In genomic region chr9:79583957-79584654, GRCh38 we compare ENCODE assay signal across 8 cellular contexts. TPM values are rescaled to one million over a fixed set of nuclear protein-coding genes. Genes with fewer than 3 reads are reported as not detected.
DNase-seq lines count a peak whose midpoint lies in the region; ATAC-seq lines count a peak whose summit lies in the region.

No MANE protein-coding gene starts in this region.

- H3K4me1 Mint-ChIP-seq in activated naive CD4-positive, alpha-beta T cell treated with anti-CD3 and anti-CD28 coated beads, Interleukin-2, amount 10 ng/mL, durations not matched to agents 7 days and 5 days = peaks cover 51% of the 10 kb centered on the region
- H3K4me1 Mint-ChIP-seq in natural killer cell treated with Interleukin-12 subunit alpha and Interleukin-12 subunit beta and Interleukin-15 and Interleukin-18, amount 100 ng/mL, for 72 hours (ENCODE audit: low read depth in 2 of 2) = peaks cover 61 to 68% of the 10 kb centered on the region in 2 donors

- no peaks in the 10 kb centered on the region for H3K9me3 Mint-ChIP-seq in activated naive CD4-positive, alpha-beta T cell treated with anti-CD3 and anti-CD28 coated beads, Interleukin-2, amount 10 ng/mL, durations not matched to agents 7 days and 5 days
- H3K9me3 Mint-ChIP-seq in natural killer cell treated with Interleukin-12 subunit alpha and Interleukin-12 subunit beta and Interleukin-15 and Interleukin-18, amount 100 ng/mL, for 72 hours = no peaks in the 10 kb centered on the region

- CTCF ChIA-PET in activated naive CD4-positive, alpha-beta T cell treated with anti-CD3 and anti-CD28 coated beads, Interleukin-2, amount 10 ng/mL, durations not matched to agents 7 days and 5 days (lab: Charles Lee) = interaction anchor here (1.3 kb wide), 1 partner anchor 13 kb away, joined by 4 read pairs; the partner anchor contains the start of gene TLE4

- H3K36me3 Mint-ChIP-seq in activated naive CD4-positive, alpha-beta T cell treated with anti-CD3 and anti-CD28 coated beads, Interleukin-2, amount 10 ng/mL, durations not matched to agents 7 days and 5 days = peaks cover 48% of the 10 kb centered on the region
- H3K36me3 Mint-ChIP-seq in natural killer cell treated with Interleukin-12 subunit alpha and Interleukin-12 subunit beta and Interleukin-15 and Interleukin-18, amount 100 ng/mL, for 72 hours = peaks cover 10% of the 10 kb centered on the region

- ATAC-seq in GM19468 (IDR thresholded peaks at IDR 0.05; ENCODE audit: extremely low read depth, unreplicated experiment) (peak; percentile 55), HG03565 (IDR thresholded peaks at IDR 0.05; ENCODE audit: unreplicated experiment) (peak; percentile 60)
- peak; percentile 86 to 93 for ATAC-seq in natural killer cell treated with Interleukin-12 subunit alpha and Interleukin-12 subunit beta and Interleukin-15 and Interleukin-18, amount 100 ng/mL, for 72 hours

- no peak overlapping the region for H3K27ac Mint-ChIP-seq in activated naive CD4-positive, alpha-beta T cell treated with anti-CD3 and anti-CD28 coated beads, Interleukin-2, amount 10 ng/mL, durations not matched to agents 7 days and 5 days
- peak overlapping the region; percentile 55 to 73 for H3K27ac Mint-ChIP-seq in natural killer cell treated with Interleukin-12 subunit alpha and Interleukin-12 subunit beta and Interleukin-15 and Interleukin-18, amount 100 ng/mL, for 72 hours

- H3K4me3 Mint-ChIP-seq in activated naive CD4-positive, alpha-beta T cell treated with anti-CD3 and anti-CD28 coated beads, Interleukin-2, amount 10 ng/mL, durations not matched to agents 7 days and 5 days = no peak overlapping the region
- peak overlapping the region; percentile 48 for H3K4me3 Mint-ChIP-seq in natural killer cell treated with Interleukin-12 subunit alpha and Interleukin-12 subunit beta and Interleukin-15 and Interleukin-18, amount 100 ng/mL, for 72 hours

- no peaks in the 10 kb centered on the region for H3K27me3 Mint-ChIP-seq in activated naive CD4-positive, alpha-beta T cell treated with anti-CD3 and anti-CD28 coated beads, Interleukin-2, amount 10 ng/mL, durations not matched to agents 7 days and 5 days
- H3K27me3 Mint-ChIP-seq in natural killer cell treated with Interleukin-12 subunit alpha and Interleukin-12 subunit beta and Interleukin-15 and Interleukin-18, amount 100 ng/mL, for 72 hours = no peaks in the 10 kb centered on the region

- DNase-seq in activated naive CD4-positive, alpha-beta T cell treated with anti-CD3 and anti-CD28 coated beads, Interleukin-2, amount 10 ng/mL, durations not matched to agents 7 days and 5 days = peak; percentile 42
- no peak for DNase-seq in natural killer cell treated with Interleukin-12 subunit alpha and Interleukin-12 subunit beta and Interleukin-15 and Interleukin-18, amount 100 ng/mL, for 72 hours (ENCODE audit: low spot score)
- DNase-seq in NCI-H146 (lab: John Stamatoyannopoulos, UW) (no peak), 8988T (no peak), HuH-7.5 (ENCODE audit: low spot score) (no peak)
- DNase-seq in activated CD4-positive, CD25-positive, alpha-beta regulatory T cell (lab: John Stamatoyannopoulos, UW) = no peak

RNA-seq across cellular contexts. Expression of gene TLE4, which starts 12.3 kb away (rescaled TPM):
- 10 to 100 TPM; 50.9 to 73.6 TPM for total RNA-seq in natural killer cell treated with Interleukin-12 subunit alpha and Interleukin-12 subunit beta and Interleukin-15 and Interleukin-18, amount 100 ng/mL, for 72 hours
